12 cellular contexts compared by ENCODE assay signal in genomic region chr15:35305906-35306305, GRCh38.
A peak's percentile ranks its signal among the peaks of the same experiment; 100 is the strongest.
DNase-seq lines count a peak whose midpoint lies in the region; ATAC-seq and TF ChIP-seq lines count a peak whose summit lies in the region.
"Had no signal": no experiment of that assay in that cellular context is flagged by ENCODE, and none has a peak within 500 bp of the region (broad histone marks: within the 10 kb centered on the region; RNA-seq: fewer than 3 reads in every experiment).

No MANE protein-coding gene starts in this region.

- no peaks in the 10 kb centered on the region for H3K27me3 ChIP-seq in psoas muscle (ENCODE audit: insufficient read depth in 3 of 3, low read length in 2 of 3)

- no peak overlapping the region for H3K27ac ChIP-seq in psoas muscle
- H3K27ac ChIP-seq: parathyroid adenoma had no signal

- POLR2A ChIA-PET in GM10248 (lab: Yijun Ruan, JAX) = no interaction called here

- no peaks in the 10 kb centered on the region for H3K36me3 ChIP-seq in psoas muscle (ENCODE audit: insufficient read depth in 1 of 2, low read depth in 1 of 2)

- no peaks in the 10 kb centered on the region for H3K9me3 ChIP-seq in psoas muscle

- H3K4me1 ChIP-seq in psoas muscle = peaks cover 8% of the 10 kb centered on the region
- H3K4me1 ChIP-seq: parathyroid adenoma had no signal

- H3K4me3 ChIP-seq in fibroblast of mammary gland (ENCODE audit: control insufficient read depth, low read depth, low read length) (no peak overlapping the region), psoas muscle (no peak overlapping the region)

- TF ChIP-seq CTCF in fibroblast of mammary gland (conservative IDR thresholded peaks at IDR 0.05; ENCODE audit: control insufficient read depth, insufficient read depth, low read depth, low read length) = no peak
- TF ChIP-seq CTCF in GM10248 (IDR thresholded peaks at IDR 0.05; ENCODE audit: control extremely low read depth, extremely low read depth, low read depth, missing control alignments) = no peak
- no peak for TF ChIP-seq CTCF in psoas muscle (IDR thresholded peaks at IDR 0.05)

- DNase-seq in GM04504 (ENCODE audit: low read depth) (peak; percentile 58), RKO (ENCODE audit: low spot score) (peak; percentile 55), fibroblast of mammary gland (ENCODE audit: low read depth) (peak; percentile 86), renal cortical epithelial cell (ENCODE audit: low read depth) (peak; percentile 74), GM10248 (ENCODE audit: extremely low spot score) (no peak), psoas muscle (no peak)
- DNase-seq: cerebellar nuclear complex, NCI-H510A treated with DMSO at 0.1 percent for 48 hours, T-helper 1 cell had no signal

- CTCF ChIA-PET in GM10248 (lab: Yijun Ruan, JAX) = interaction anchor here (0.9 to 2.0 kb wide), 4 partner anchors 11 to 28 kb away, joined by 3 to 7 read pairs (median 4); no protein-coding TSS in a partner anchor

- intact Hi-C loops in psoas muscle (cut with DNase I) = no loop called here

- no peak for ATAC-seq in GM21723 (IDR thresholded peaks at IDR 0.05; ENCODE audit: unreplicated experiment)
- ATAC-seq in psoas muscle = no peak
- ATAC-seq in GM19452 (IDR thresholded peaks at IDR 0.05; ENCODE audit: unreplicated experiment) = no peak

Comparison
In these comparisons a context has a peak if more than half of its experiments do, and no peak if none do; other contexts are left out.
1. DNase-seq: peak in GM04504 (single experiment), RKO (single experiment), fibroblast of mammary gland (single experiment) and renal cortical epithelial cell (single experiment); none in GM10248 (single experiment) and psoas muscle (0 of 2).